In the genomic region with DNA sequence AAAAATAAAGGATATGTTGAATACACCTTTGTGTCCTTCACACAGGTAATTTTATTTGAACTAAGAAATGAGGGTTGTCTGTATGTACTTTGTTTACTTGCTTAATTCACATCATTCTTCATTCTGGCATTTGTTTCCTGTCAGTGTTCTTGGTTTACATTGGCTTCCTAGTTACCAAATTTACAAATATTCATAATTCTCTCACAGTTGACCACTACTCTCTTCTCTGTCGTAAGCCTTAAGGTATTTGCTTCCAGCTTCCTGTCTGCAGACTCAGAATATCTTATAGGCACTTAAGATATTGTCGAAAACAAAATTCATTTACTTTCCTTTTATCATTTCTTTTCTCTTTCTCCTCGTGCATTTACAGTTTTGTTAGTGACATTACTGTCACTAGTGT, we compare ENCODE assay signal across 26 cellular contexts.
"Had no signal": no experiment of that assay in that cellular context is flagged by ENCODE, and none has a peak within 500 bp of the region (broad histone marks: within the 10 kb centered on the region; RNA-seq: fewer than 3 reads in every experiment).

No MANE protein-coding gene starts in this region.

- DNase-seq: effector CD8-positive, alpha-beta T cell; endodermal cell; foreskin fibroblast; gastrocnemius medialis; head of caudate nucleus; kidney; midbrain; naive thymus-derived CD4-positive, alpha-beta T cell; nucleus accumbens; posterior cingulate gyrus; psoas muscle; right cardiac atrium; sigmoid colon; stimulated activated CD4-positive, alpha-beta T cell treated with anti-CD3 and anti-CD28 coated beads, Interleukin-2, amount 100 ng/mL, for 24 hours; stimulated activated CD4-positive, alpha-beta T cell treated with anti-CD3 and anti-CD28 coated beads, Interleukin-4, amount 100 ng/mL, for 24 hours; stimulated activated naive CD4-positive, alpha-beta T cell treated with Interleukin-2 at 50 U/mL for 16 hours; upper lobe of left lung had no signal

- H3K27me3 Mint-ChIP-seq: memory B cell; naive thymus-derived CD4-positive, alpha-beta T cell had no signal

- H3K4me3 Mint-ChIP-seq: endodermal cell; memory B cell; naive thymus-derived CD4-positive, alpha-beta T cell; nephron; stimulated activated effector memory CD8-positive, alpha-beta T cell treated with anti-CD3 and anti-CD28 coated beads, Interleukin-12 subunit alpha, Interleukin-12 subunit beta, amount 100 ng/mL, for 72 hours had no signal

- H3K27ac Mint-ChIP-seq: endodermal cell; nephron; stimulated activated effector memory CD8-positive, alpha-beta T cell treated with anti-CD3 and anti-CD28 coated beads, Interleukin-12 subunit alpha, Interleukin-12 subunit beta, amount 100 ng/mL, for 72 hours had no signal

- H3K9me3 Mint-ChIP-seq: endodermal cell; memory B cell; naive thymus-derived CD4-positive, alpha-beta T cell; nephron; stimulated activated effector memory CD8-positive, alpha-beta T cell treated with anti-CD3 and anti-CD28 coated beads, Interleukin-12 subunit alpha, Interleukin-12 subunit beta, amount 100 ng/mL, for 72 hours had no signal

- H3K4me1 Mint-ChIP-seq: endodermal cell; memory B cell; nephron; stimulated activated effector memory CD8-positive, alpha-beta T cell treated with anti-CD3 and anti-CD28 coated beads, Interleukin-12 subunit alpha, Interleukin-12 subunit beta, amount 100 ng/mL, for 72 hours had no signal

- H3K27ac ChIP-seq: epithelial cell of prostate, gastrocnemius medialis, psoas muscle, sigmoid colon, thoracic aorta, tibial nerve, upper lobe of left lung had no signal

- H3K4me3 ChIP-seq: gastrocnemius medialis, lung, psoas muscle, sigmoid colon, thoracic aorta, tibial nerve, upper lobe of left lung had no signal

- ATAC-seq: esophagus mucosa; gastrocnemius medialis; left lobe of liver; naive thymus-derived CD4-positive, alpha-beta T cell; psoas muscle; right cardiac atrium; stimulated activated effector memory CD8-positive, alpha-beta T cell treated with anti-CD3 and anti-CD28 coated beads, Interleukin-12 subunit alpha, Interleukin-12 subunit beta, amount 100 ng/mL, for 72 hours had no signal

- H3K27me3 ChIP-seq: gastrocnemius medialis, sigmoid colon, tibial nerve, upper lobe of left lung had no signal

- H3K9me3 ChIP-seq: gastrocnemius medialis, psoas muscle, sigmoid colon, thoracic aorta, tibial nerve, upper lobe of left lung had no signal

- H3K4me1 ChIP-seq: gastrocnemius medialis, psoas muscle, sigmoid colon, tibial nerve, upper lobe of left lung had no signal
